In genomic region chr11:87324817-87325489, GRCh38 we compare ENCODE assay signal across 1 cellular context.
TF ChIP-seq lines count a peak whose summit lies in the region.

No MANE protein-coding gene starts in this region.

TF ChIP-seq in GM23338, 12 proteins besides CTCF, POLR2A, EP300 and RAD21 (continued from another document):
- no peak for TF ChIP-seq REST (IDR thresholded peaks at IDR 0.05; ENCODE audit: unreplicated experiment)
- TF ChIP-seq NANOG (IDR thresholded peaks at IDR 0.05; ENCODE audit: borderline replicate concordance): no peak
- TF ChIP-seq, protein P1, sequence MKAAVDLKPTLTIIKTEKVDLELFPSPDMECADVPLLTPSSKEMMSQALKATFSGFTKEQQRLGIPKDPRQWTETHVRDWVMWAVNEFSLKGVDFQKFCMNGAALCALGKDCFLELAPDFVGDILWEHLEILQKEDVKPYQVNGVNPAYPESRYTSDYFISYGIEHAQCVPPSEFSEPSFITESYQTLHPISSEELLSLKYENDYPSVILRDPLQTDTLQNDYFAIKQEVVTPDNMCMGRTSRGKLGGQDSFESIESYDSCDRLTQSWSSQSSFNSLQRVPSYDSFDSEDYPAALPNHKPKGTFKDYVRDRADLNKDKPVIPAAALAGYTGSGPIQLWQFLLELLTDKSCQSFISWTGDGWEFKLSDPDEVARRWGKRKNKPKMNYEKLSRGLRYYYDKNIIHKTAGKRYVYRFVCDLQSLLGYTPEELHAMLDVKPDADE (IDR thresholded peaks at IDR 0.05): no peak
- TF ChIP-seq STAT1 (IDR thresholded peaks at IDR 0.05; ENCODE audit: unreplicated experiment): no peak
- TF ChIP-seq, protein P2, sequence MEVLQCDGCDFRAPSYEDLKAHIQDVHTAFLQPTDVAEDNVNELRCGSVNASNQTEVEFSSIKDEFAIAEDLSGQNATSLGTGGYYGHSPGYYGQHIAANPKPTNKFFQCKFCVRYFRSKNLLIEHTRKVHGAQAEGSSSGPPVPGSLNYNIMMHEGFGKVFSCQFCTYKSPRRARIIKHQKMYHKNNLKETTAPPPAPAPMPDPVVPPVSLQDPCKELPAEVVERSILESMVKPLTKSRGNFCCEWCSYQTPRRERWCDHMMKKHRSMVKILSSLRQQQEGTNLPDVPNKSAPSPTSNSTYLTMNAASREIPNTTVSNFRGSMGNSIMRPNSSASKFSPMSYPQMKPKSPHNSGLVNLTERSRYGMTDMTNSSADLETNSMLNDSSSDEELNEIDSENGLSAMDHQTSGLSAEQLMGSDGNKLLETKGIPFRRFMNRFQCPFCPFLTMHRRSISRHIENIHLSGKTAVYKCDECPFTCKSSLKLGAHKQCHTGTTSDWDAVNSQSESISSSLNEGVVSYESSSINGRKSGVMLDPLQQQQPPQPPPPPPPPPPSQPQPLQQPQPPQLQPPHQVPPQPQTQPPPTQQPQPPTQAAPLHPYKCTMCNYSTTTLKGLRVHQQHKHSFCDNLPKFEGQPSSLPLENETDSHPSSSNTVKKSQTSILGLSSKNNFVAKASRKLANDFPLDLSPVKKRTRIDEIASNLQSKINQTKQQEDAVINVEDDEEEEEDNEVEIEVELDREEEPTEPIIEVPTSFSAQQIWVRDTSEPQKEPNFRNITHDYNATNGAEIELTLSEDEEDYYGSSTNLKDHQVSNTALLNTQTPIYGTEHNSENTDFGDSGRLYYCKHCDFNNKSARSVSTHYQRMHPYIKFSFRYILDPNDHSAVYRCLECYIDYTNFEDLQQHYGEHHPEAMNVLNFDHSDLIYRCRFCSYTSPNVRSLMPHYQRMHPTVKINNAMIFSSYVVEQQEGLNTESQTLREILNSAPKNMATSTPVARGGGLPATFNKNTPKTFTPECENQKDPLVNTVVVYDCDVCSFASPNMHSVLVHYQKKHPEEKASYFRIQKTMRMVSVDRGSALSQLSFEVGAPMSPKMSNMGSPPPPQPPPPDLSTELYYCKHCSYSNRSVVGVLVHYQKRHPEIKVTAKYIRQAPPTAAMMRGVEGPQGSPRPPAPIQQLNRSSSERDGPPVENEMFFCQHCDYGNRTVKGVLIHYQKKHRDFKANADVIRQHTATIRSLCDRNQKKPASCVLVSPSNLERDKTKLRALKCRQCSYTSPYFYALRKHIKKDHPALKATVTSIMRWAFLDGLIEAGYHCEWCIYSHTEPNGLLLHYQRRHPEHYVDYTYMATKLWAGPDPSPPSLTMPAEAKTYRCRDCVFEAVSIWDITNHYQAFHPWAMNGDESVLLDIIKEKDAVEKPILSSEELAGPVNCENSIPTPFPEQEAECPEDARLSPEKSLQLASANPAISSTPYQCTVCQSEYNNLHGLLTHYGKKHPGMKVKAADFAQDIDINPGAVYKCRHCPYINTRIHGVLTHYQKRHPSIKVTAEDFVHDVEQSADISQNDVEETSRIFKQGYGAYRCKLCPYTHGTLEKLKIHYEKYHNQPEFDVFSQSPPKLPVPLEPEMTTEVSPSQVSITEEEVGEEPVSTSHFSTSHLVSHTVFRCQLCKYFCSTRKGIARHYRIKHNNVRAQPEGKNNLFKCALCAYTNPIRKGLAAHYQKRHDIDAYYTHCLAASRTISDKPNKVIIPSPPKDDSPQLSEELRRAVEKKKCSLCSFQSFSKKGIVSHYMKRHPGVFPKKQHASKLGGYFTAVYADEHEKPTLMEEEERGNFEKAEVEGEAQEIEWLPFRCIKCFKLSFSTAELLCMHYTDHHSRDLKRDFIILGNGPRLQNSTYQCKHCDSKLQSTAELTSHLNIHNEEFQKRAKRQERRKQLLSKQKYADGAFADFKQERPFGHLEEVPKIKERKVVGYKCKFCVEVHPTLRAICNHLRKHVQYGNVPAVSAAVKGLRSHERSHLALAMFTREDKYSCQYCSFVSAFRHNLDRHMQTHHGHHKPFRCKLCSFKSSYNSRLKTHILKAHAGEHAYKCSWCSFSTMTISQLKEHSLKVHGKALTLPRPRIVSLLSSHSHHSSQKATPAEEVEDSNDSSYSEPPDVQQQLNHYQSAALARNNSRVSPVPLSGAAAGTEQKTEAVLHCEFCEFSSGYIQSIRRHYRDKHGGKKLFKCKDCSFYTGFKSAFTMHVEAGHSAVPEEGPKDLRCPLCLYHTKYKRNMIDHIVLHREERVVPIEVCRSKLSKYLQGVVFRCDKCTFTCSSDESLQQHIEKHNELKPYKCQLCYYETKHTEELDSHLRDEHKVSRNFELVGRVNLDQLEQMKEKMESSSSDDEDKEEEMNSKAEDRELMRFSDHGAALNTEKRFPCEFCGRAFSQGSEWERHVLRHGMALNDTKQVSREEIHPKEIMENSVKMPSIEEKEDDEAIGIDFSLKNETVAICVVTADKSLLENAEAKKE (CRISPR knock-in tag; IDR thresholded peaks at IDR 0.05): no peak
- TF ChIP-seq ZNF114 (CRISPR knock-in tag; IDR thresholded peaks at IDR 0.05): no peak
- no peak for TF ChIP-seq EZH2phosphoT487 (IDR thresholded peaks at IDR 0.05; ENCODE audit: unreplicated experiment)
